1 cellular context compared by ENCODE assay signal in genomic region chr3:4986175-4986610, GRCh38.
TF ChIP-seq lines count a peak whose summit lies in the region.

No MANE protein-coding gene starts in this region.

TF ChIP-seq in H1, 55 proteins besides CTCF, POLR2A, EP300 and RAD21:
- TF ChIP-seq BRCA1 (IDR thresholded peaks at IDR 0.05; ENCODE audit: low read depth, low read length) (no peak), MAFK (IDR thresholded peaks at IDR 0.05; ENCODE audit: low read depth, low read length) (no peak), JUND (IDR thresholded peaks at IDR 0.05; ENCODE audit: low read length) (no peak), PHF8 (conservative IDR thresholded peaks at IDR 0.05; ENCODE audit: low read depth, low read length) (no peak), RXRA (IDR thresholded peaks at IDR 0.05; ENCODE audit: insufficient read depth, low read depth, low read length) (no peak), SIRT6 (IDR thresholded peaks at IDR 0.05; ENCODE audit: low read length) (no peak), CHD2 (IDR thresholded peaks at IDR 0.05; ENCODE audit: low read length) (no peak), MAX (IDR thresholded peaks at IDR 0.05) (no peak), KDM4A (IDR thresholded peaks at IDR 0.05; ENCODE audit: low read depth, low read length, severe bottlenecking) (no peak), SIN3A (conservative IDR thresholded peaks at IDR 0.05 in 1 of 2, IDR thresholded peaks at IDR 0.05 in 1 of 2; ENCODE audit: low read depth in 1 of 2, low read length in 2 of 2) (no peak), HDAC6 (IDR thresholded peaks at IDR 0.05; ENCODE audit: low read depth, low read length) (no peak), ASH2L (IDR thresholded peaks at IDR 0.05; ENCODE audit: low read length) (no peak), TAF1 (IDR thresholded peaks at IDR 0.05; ENCODE audit: low read depth, low read length) (no peak), YY1 (IDR thresholded peaks at IDR 0.05; ENCODE audit: low read depth, low read length) (no peak), CBX8 (IDR thresholded peaks at IDR 0.05; ENCODE audit: borderline replicate concordance, low read depth, low read length) (no peak), KDM1A (IDR thresholded peaks at IDR 0.05; ENCODE audit: borderline replicate concordance, low read length) (no peak), RNF2 (IDR thresholded peaks at IDR 0.05; ENCODE audit: borderline replicate concordance, low read depth, low read length, missing control alignments, poor library complexity, severe bottlenecking) (no peak)
- TF ChIP-seq, protein P1, sequence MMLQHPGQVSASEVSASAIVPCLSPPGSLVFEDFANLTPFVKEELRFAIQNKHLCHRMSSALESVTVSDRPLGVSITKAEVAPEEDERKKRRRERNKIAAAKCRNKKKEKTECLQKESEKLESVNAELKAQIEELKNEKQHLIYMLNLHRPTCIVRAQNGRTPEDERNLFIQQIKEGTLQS (IDR thresholded peaks at IDR 0.05; ENCODE audit: insufficient read depth, low read depth, low read length) = no peak
- TF ChIP-seq, protein P2, sequence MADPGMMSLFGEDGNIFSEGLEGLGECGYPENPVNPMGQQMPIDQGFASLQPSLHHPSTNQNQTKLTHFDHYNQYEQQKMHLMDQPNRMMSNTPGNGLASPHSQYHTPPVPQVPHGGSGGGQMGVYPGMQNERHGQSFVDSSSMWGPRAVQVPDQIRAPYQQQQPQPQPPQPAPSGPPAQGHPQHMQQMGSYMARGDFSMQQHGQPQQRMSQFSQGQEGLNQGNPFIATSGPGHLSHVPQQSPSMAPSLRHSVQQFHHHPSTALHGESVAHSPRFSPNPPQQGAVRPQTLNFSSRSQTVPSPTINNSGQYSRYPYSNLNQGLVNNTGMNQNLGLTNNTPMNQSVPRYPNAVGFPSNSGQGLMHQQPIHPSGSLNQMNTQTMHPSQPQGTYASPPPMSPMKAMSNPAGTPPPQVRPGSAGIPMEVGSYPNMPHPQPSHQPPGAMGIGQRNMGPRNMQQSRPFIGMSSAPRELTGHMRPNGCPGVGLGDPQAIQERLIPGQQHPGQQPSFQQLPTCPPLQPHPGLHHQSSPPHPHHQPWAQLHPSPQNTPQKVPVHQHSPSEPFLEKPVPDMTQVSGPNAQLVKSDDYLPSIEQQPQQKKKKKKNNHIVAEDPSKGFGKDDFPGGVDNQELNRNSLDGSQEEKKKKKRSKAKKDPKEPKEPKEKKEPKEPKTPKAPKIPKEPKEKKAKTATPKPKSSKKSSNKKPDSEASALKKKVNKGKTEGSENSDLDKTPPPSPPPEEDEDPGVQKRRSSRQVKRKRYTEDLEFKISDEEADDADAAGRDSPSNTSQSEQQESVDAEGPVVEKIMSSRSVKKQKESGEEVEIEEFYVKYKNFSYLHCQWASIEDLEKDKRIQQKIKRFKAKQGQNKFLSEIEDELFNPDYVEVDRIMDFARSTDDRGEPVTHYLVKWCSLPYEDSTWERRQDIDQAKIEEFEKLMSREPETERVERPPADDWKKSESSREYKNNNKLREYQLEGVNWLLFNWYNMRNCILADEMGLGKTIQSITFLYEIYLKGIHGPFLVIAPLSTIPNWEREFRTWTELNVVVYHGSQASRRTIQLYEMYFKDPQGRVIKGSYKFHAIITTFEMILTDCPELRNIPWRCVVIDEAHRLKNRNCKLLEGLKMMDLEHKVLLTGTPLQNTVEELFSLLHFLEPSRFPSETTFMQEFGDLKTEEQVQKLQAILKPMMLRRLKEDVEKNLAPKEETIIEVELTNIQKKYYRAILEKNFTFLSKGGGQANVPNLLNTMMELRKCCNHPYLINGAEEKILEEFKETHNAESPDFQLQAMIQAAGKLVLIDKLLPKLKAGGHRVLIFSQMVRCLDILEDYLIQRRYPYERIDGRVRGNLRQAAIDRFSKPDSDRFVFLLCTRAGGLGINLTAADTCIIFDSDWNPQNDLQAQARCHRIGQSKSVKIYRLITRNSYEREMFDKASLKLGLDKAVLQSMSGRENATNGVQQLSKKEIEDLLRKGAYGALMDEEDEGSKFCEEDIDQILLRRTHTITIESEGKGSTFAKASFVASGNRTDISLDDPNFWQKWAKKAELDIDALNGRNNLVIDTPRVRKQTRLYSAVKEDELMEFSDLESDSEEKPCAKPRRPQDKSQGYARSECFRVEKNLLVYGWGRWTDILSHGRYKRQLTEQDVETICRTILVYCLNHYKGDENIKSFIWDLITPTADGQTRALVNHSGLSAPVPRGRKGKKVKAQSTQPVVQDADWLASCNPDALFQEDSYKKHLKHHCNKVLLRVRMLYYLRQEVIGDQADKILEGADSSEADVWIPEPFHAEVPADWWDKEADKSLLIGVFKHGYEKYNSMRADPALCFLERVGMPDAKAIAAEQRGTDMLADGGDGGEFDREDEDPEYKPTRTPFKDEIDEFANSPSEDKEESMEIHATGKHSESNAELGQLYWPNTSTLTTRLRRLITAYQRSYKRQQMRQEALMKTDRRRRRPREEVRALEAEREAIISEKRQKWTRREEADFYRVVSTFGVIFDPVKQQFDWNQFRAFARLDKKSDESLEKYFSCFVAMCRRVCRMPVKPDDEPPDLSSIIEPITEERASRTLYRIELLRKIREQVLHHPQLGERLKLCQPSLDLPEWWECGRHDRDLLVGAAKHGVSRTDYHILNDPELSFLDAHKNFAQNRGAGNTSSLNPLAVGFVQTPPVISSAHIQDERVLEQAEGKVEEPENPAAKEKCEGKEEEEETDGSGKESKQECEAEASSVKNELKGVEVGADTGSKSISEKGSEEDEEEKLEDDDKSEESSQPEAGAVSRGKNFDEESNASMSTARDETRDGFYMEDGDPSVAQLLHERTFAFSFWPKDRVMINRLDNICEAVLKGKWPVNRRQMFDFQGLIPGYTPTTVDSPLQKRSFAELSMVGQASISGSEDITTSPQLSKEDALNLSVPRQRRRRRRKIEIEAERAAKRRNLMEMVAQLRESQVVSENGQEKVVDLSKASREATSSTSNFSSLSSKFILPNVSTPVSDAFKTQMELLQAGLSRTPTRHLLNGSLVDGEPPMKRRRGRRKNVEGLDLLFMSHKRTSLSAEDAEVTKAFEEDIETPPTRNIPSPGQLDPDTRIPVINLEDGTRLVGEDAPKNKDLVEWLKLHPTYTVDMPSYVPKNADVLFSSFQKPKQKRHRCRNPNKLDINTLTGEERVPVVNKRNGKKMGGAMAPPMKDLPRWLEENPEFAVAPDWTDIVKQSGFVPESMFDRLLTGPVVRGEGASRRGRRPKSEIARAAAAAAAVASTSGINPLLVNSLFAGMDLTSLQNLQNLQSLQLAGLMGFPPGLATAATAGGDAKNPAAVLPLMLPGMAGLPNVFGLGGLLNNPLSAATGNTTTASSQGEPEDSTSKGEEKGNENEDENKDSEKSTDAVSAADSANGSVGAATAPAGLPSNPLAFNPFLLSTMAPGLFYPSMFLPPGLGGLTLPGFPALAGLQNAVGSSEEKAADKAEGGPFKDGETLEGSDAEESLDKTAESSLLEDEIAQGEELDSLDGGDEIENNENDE (IDR thresholded peaks at IDR 0.05; ENCODE audit: insufficient replicate concordance, low read length) = no peak
- TF ChIP-seq, protein P3, sequence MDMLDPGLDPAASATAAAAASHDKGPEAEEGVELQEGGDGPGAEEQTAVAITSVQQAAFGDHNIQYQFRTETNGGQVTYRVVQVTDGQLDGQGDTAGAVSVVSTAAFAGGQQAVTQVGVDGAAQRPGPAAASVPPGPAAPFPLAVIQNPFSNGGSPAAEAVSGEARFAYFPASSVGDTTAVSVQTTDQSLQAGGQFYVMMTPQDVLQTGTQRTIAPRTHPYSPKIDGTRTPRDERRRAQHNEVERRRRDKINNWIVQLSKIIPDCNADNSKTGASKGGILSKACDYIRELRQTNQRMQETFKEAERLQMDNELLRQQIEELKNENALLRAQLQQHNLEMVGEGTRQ (IDR thresholded peaks at IDR 0.05; ENCODE audit: low read length) = no peak
TF ChIP-seq in H1: peak in this region for 0.
